1 cellular context compared by ENCODE assay signal in the genomic region with DNA sequence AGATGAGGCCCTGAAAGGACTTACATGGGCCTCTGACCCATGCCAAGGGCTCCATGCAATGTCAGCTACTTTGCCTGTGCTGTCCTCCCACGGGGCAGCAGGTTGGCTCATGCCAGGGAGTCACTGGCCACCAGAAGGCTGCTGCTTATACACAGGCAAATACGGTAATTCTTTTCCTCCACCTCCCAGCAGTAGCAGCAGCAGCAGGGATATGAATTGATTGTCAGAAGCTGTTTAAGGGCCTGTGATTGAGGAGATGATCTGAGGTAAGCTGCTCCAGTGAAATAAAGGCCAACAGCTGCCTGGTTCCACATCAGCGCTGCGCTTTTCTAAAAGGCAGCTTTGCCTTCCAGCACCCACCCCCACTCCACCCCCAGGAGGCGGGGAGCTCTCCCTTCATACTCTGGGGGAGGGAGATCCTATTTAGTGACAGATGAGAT.
TF ChIP-seq lines count a peak whose summit lies in the region.

No MANE protein-coding gene starts in this region.

TF ChIP-seq in K562, 482 proteins besides CTCF, POLR2A, EP300 and RAD21 (continued from another document):
- TF ChIP-seq, protein P1, sequence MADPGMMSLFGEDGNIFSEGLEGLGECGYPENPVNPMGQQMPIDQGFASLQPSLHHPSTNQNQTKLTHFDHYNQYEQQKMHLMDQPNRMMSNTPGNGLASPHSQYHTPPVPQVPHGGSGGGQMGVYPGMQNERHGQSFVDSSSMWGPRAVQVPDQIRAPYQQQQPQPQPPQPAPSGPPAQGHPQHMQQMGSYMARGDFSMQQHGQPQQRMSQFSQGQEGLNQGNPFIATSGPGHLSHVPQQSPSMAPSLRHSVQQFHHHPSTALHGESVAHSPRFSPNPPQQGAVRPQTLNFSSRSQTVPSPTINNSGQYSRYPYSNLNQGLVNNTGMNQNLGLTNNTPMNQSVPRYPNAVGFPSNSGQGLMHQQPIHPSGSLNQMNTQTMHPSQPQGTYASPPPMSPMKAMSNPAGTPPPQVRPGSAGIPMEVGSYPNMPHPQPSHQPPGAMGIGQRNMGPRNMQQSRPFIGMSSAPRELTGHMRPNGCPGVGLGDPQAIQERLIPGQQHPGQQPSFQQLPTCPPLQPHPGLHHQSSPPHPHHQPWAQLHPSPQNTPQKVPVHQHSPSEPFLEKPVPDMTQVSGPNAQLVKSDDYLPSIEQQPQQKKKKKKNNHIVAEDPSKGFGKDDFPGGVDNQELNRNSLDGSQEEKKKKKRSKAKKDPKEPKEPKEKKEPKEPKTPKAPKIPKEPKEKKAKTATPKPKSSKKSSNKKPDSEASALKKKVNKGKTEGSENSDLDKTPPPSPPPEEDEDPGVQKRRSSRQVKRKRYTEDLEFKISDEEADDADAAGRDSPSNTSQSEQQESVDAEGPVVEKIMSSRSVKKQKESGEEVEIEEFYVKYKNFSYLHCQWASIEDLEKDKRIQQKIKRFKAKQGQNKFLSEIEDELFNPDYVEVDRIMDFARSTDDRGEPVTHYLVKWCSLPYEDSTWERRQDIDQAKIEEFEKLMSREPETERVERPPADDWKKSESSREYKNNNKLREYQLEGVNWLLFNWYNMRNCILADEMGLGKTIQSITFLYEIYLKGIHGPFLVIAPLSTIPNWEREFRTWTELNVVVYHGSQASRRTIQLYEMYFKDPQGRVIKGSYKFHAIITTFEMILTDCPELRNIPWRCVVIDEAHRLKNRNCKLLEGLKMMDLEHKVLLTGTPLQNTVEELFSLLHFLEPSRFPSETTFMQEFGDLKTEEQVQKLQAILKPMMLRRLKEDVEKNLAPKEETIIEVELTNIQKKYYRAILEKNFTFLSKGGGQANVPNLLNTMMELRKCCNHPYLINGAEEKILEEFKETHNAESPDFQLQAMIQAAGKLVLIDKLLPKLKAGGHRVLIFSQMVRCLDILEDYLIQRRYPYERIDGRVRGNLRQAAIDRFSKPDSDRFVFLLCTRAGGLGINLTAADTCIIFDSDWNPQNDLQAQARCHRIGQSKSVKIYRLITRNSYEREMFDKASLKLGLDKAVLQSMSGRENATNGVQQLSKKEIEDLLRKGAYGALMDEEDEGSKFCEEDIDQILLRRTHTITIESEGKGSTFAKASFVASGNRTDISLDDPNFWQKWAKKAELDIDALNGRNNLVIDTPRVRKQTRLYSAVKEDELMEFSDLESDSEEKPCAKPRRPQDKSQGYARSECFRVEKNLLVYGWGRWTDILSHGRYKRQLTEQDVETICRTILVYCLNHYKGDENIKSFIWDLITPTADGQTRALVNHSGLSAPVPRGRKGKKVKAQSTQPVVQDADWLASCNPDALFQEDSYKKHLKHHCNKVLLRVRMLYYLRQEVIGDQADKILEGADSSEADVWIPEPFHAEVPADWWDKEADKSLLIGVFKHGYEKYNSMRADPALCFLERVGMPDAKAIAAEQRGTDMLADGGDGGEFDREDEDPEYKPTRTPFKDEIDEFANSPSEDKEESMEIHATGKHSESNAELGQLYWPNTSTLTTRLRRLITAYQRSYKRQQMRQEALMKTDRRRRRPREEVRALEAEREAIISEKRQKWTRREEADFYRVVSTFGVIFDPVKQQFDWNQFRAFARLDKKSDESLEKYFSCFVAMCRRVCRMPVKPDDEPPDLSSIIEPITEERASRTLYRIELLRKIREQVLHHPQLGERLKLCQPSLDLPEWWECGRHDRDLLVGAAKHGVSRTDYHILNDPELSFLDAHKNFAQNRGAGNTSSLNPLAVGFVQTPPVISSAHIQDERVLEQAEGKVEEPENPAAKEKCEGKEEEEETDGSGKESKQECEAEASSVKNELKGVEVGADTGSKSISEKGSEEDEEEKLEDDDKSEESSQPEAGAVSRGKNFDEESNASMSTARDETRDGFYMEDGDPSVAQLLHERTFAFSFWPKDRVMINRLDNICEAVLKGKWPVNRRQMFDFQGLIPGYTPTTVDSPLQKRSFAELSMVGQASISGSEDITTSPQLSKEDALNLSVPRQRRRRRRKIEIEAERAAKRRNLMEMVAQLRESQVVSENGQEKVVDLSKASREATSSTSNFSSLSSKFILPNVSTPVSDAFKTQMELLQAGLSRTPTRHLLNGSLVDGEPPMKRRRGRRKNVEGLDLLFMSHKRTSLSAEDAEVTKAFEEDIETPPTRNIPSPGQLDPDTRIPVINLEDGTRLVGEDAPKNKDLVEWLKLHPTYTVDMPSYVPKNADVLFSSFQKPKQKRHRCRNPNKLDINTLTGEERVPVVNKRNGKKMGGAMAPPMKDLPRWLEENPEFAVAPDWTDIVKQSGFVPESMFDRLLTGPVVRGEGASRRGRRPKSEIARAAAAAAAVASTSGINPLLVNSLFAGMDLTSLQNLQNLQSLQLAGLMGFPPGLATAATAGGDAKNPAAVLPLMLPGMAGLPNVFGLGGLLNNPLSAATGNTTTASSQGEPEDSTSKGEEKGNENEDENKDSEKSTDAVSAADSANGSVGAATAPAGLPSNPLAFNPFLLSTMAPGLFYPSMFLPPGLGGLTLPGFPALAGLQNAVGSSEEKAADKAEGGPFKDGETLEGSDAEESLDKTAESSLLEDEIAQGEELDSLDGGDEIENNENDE (IDR thresholded peaks at IDR 0.05; ENCODE audit: low read depth, low read length), result peak; percentile 98
- TF ChIP-seq GTF2A2 (tag; IDR thresholded peaks at IDR 0.05), result no peak
